In the genomic region with DNA sequence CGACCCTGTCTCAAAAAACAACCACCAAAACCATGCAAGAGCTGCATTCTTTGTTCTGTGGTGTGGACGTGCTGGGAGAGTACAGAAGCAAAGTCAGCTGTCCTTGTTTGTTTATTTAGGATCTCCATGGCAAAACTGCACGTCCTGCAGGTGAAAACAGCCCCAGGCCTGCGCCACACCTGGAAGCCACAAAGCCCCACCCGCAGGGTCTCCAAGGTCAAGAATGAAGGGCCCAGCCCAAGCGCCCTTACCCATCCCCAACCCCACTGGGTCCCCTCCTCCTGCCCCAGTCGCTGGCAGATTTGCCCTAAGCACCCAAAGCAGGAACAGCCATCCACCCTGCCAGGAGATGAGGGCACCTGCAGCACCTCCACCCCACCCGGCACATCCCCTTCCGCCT, we compare ENCODE assay signal across 22 cellular contexts. TPM values are rescaled to one million over a fixed set of nuclear protein-coding genes. Genes with fewer than 3 reads are reported as not detected.
DNase-seq lines count a peak whose midpoint lies in the region; ATAC-seq, FAIRE-seq and TF ChIP-seq lines count a peak whose summit lies in the region.
"Had no signal": no experiment of that assay in that cellular context is flagged by ENCODE, and none has a peak within 500 bp of the region (broad histone marks: within the 10 kb centered on the region; RNA-seq: fewer than 3 reads in every experiment).

No MANE protein-coding gene starts in this region.

- H3K27ac ChIP-seq in breast epithelium (peak overlapping the region; percentile 36 to 78), mammary epithelial cell (ENCODE audit: insufficient read depth, low read depth, low read length) (no peak overlapping the region), PC-9 (peak overlapping the region; percentile 37; the same call in 1 of the 2 replicates)

- H3K4me2 ChIP-seq in mammary epithelial cell (ENCODE audit: insufficient read depth, low read depth, low read length) (no peak overlapping the region), PC-9 (no peak overlapping the region)

- peak in 1 of 2 donors; percentile 74 for DNase-seq in breast epithelium (ENCODE audit: low spot score in 2 of 2)
- DNase-seq in mammary epithelial cell: no peak
- DNase-seq in NCI-H146 treated with DMSO at 0.1 percent for 48 hours (lab: John Stamatoyannopoulos, UW; ENCODE audit: unreplicated experiment): peak; percentile 80
- peak; percentile 82 to 90 for DNase-seq in PC-9
- no peak for DNase-seq in stimulated activated CD8-positive, alpha-beta memory T cell treated with anti-CD3 and anti-CD28 coated beads, Interleukin-4, amount 100 ng/mL, for 48 hours
- DNase-seq in D721Med (ENCODE audit: insufficient read length, low spot score): no peak
- DNase-seq: ACHN, DMS153, EL, KBM-7, NCI-H1105, NCI-H2107, NCI-H446, NCI-H526 treated with DMSO at 0.1 percent for 48 hours, SHP77, T-cell had no signal

- H3K4me3 ChIP-seq in breast epithelium (no peak overlapping the region), mammary epithelial cell (replicated peaks in 1 of 3; ENCODE audit: insufficient read depth in 1 of 3, low read depth in 2 of 3, low read length in 3 of 3) (no peak overlapping the region), PC-9 (no peak overlapping the region)

- H3K4me1 ChIP-seq in breast epithelium (no peaks in the 10 kb centered on the region), mammary epithelial cell (ENCODE audit: insufficient read depth, low read length) (no peaks in the 10 kb centered on the region), PC-9 (replicated peaks; ENCODE audit: insufficient read depth) (peaks cover 12% of the 10 kb centered on the region)

- H3K27me3 ChIP-seq in breast epithelium (no peaks in the 10 kb centered on the region), mammary epithelial cell (ENCODE audit: insufficient read depth, low read length) (no peaks in the 10 kb centered on the region), PC-9 (ENCODE audit: insufficient read depth, low read depth) (no peaks in the 10 kb centered on the region)

- TF ChIP-seq POLR2A in breast epithelium (IDR thresholded peaks at IDR 0.05): no peak

- FAIRE-seq in D721Med (lab: Jason Lieb, UNC): no peak
- FAIRE-seq: GM12892, GM18507 had no signal

- no peak for TF ChIP-seq CTCF in breast epithelium (IDR thresholded peaks at IDR 0.05)
- no peak for TF ChIP-seq CTCF in mammary epithelial cell (conservative IDR thresholded peaks at IDR 0.05 in 1 of 2, IDR thresholded peaks at IDR 0.05 in 1 of 2; ENCODE audit: extremely low read depth in 1 of 2, insufficient read depth in 1 of 2, low read depth in 1 of 2, low read length in 2 of 2)
- TF ChIP-seq CTCF in PC-9 (conservative IDR thresholded peaks at IDR 0.05): no peak
- TF ChIP-seq CTCF in D721Med (IDR thresholded peaks at IDR 0.05; ENCODE audit: insufficient read depth, missing control alignments): no peak

- H3K9me2 ChIP-seq in PC-9 (ENCODE audit: insufficient read depth): no peaks in the 10 kb centered on the region

- no peak overlapping the region for H3K9ac ChIP-seq in mammary epithelial cell (ENCODE audit: insufficient read depth, low read length)

- 70% methylated on average over 8 of the region's 9 CpGs for WGBS in mammary epithelial cell (ENCODE audit: low coverage, missing lambda C conversion rate)

- ATAC-seq in GM21825 (IDR thresholded peaks at IDR 0.05; ENCODE audit: unreplicated experiment): no peak
- ATAC-seq: SK-N-SH treated with all-trans-retinoic acid at 6 μM for 48 hours, T-cell had no signal

- POLR2A ChIA-PET in PC-9 (lab: Charles Lee; ENCODE audit: unreplicated experiment): interaction anchor here (0.6 kb wide), 1 partner anchor 478 kb away, joined by 6 read pairs; no protein-coding TSS in a partner anchor

- intact Hi-C loops in breast epithelium (cut with DNase I; ENCODE audit: low total_unique reads): no loop called here
- intact Hi-C loops in mammary epithelial cell (cut with micrococcal nuclease): no loop called here
- intact Hi-C loops in PC-9 (cut with micrococcal nuclease; ENCODE audit: unreplicated experiment): no loop called here

- H2AFZ ChIP-seq in mammary epithelial cell (ENCODE audit: low read depth, low read length) (no peak overlapping the region), PC-9 (no peak overlapping the region)

- H3F3A ChIP-seq in PC-9 (ENCODE audit: insufficient read depth, low read depth): peaks cover 3% of the 10 kb centered on the region; the same call in 1 of the 2 replicates

- CTCF ChIA-PET in mammary epithelial cell (lab: Charles Lee; ENCODE audit: low non-redundant PET): no interaction called here
- CTCF ChIA-PET in PC-9 (lab: Charles Lee): interaction anchor here (0.6 to 0.7 kb wide), 2 partner anchors 29 to 36 kb away, joined by 3 to 6 read pairs; no protein-coding TSS in a partner anchor

- no TSS peak for BruUV-seq in mammary epithelial cell (replicated peaks; lab: Mats Ljungman, UMichigan)
- BruUV-seq in PC-9 (replicated peaks; lab: Mats Ljungman, UMichigan): no TSS peak

- no peaks in the 10 kb centered on the region for H3K9me3 ChIP-seq in breast epithelium
- H3K9me3 ChIP-seq in mammary epithelial cell (replicated peaks; ENCODE audit: insufficient read depth, low read length): no peaks in the 10 kb centered on the region
- H3K9me3 ChIP-seq in PC-9 (ENCODE audit: insufficient read depth, low read depth): no peaks in the 10 kb centered on the region

- H3K79me2 ChIP-seq in mammary epithelial cell (ENCODE audit: insufficient read depth, low read length) (peaks cover 25% of the 10 kb centered on the region), PC-9 (ENCODE audit: low read depth) (peaks cover 16% of the 10 kb centered on the region)

- H4K20me1 ChIP-seq in mammary epithelial cell (ENCODE audit: insufficient read depth, low read length) (no peaks in the 10 kb centered on the region), PC-9 (ENCODE audit: insufficient read depth) (no peaks in the 10 kb centered on the region)

- dilution Hi-C loops in mammary epithelial cell (cut with HindIII; ENCODE audit: low sequenced_read_pairs): no loop called here

- no peaks in the 10 kb centered on the region for H3K36me3 ChIP-seq in breast epithelium
- H3K36me3 ChIP-seq in mammary epithelial cell (ENCODE audit: insufficient read depth, low read length): peaks cover 7% of the 10 kb centered on the region
- H3K36me3 ChIP-seq in PC-9 (ENCODE audit: low read depth): no peaks in the 10 kb centered on the region

- in situ Hi-C loops in mammary epithelial cell (cut with MboI; ENCODE audit: low sequenced_read_pairs in 2 of 2): no loop called here

RNA-seq across cellular contexts. Expression of gene MBD3, which starts 10.5 kb away (rescaled TPM):
- total RNA-seq in breast epithelium (10 to 100 TPM; 51.8 to 71.3 (median 70.8) TPM), mammary epithelial cell (10 to 100 TPM; 58.5 to 84.3 TPM), PC-9 (2021) (129 and 143 TPM in 2 replicates)
- 42.7 TPM for polyA plus RNA-seq in mammary epithelial cell
- 34.8 TPM for polyA minus RNA-seq in mammary epithelial cell

RNA-seq across cellular contexts. Expression of gene MEX3D, which starts 14.1 kb away (rescaled TPM):
- total RNA-seq in breast epithelium: 10 to 100 TPM; 12.5 to 14.3 (median 12.6) TPM
- total RNA-seq in mammary epithelial cell: 10 to 100 TPM; 41.1 to 47.2 TPM
- polyA plus RNA-seq in mammary epithelial cell: 10.3 TPM
- 7.2 TPM for polyA minus RNA-seq in mammary epithelial cell
- total RNA-seq in PC-9 (2021): 55.6 and 63.7 TPM in 2 replicates

RNA-seq across cellular contexts. Expression of gene UQCR11, which starts 23.1 kb away (rescaled TPM):
- 100 to 1,000 TPM in 1 of 3 donors, 10 to 100 TPM in 2; 59.6 to 117 (median 63.4) TPM for total RNA-seq in breast epithelium
- total RNA-seq in mammary epithelial cell: 100 to 1,000 TPM in 1 of 2 donors, 10 to 100 TPM in 1; 28.3 to 250 TPM
- 114 TPM for polyA plus RNA-seq in mammary epithelial cell
- 3.8 TPM for polyA minus RNA-seq in mammary epithelial cell
- 196 and 275 TPM in 2 replicates for total RNA-seq in PC-9 (2021)

RNA-seq across cellular contexts. Expression of gene PLK5, which starts 58.3 kb away (rescaled TPM):
- total RNA-seq in breast epithelium: under 1 TPM in 2 of 3 donors, not detected in 1; 0.44 to 0.98 TPM
- total RNA-seq in mammary epithelial cell: not detected
- polyA plus RNA-seq in mammary epithelial cell: not detected
- polyA minus RNA-seq in mammary epithelial cell: not detected
- not detected in 2 replicates for total RNA-seq in PC-9 (2021)
- total RNA-seq: H4, T-cell had no signal
- polyA plus RNA-seq: CD14-positive monocyte had no signal

Comparison
In these comparisons a context has a peak if more than half of its experiments do, and no peak if none do; other contexts are left out.
1. DNase-seq: peak in NCI-H146 treated with DMSO at 0.1 percent for 48 hours (single experiment) and PC-9 (2 of 2); none in mammary epithelial cell (single experiment), stimulated activated CD8-positive, alpha-beta memory T cell treated with anti-CD3 and anti-CD28 coated beads, Interleukin-4, amount 100 ng/mL, for 48 hours (single experiment) and D721Med (single experiment).